1 cellular context compared by ENCODE assay signal in genomic region chr10:71001470-71001869, GRCh38.
TF ChIP-seq lines count a peak whose summit lies in the region.

No MANE protein-coding gene starts in this region.

TF ChIP-seq in GM23338, 12 proteins besides CTCF, POLR2A, EP300 and RAD21 (continued from another document):
- TF ChIP-seq ZNF462 (CRISPR knock-in tag; IDR thresholded peaks at IDR 0.05) (no peak), STAT1 (IDR thresholded peaks at IDR 0.05; ENCODE audit: unreplicated experiment) (no peak)
